2 cellular contexts compared by ENCODE assay signal in the genomic region with DNA sequence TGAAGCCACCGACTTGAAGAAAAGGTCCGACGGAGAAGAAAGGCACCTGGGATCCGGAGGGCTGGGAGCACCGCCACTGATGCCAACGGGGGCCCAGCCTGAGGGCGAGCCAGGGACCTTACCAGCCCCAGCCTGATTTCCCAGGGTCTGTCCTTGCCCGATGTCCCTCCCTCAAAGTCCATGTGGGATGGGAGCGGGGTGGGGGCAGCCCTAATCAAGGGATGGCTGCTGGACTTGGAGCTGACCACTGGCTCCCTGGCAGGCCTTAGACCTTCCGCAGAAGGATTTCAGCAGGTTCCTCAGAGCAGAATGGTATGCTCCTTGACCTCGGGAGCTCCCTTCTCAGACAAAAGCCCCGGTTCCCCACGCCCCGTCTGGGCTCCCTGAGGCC.
TF ChIP-seq lines count a peak whose summit lies in the region.

No MANE protein-coding gene starts in this region.

TF ChIP-seq in IMR-90, 13 proteins besides CTCF, POLR2A, EP300 and RAD21:
- TF ChIP-seq CHD1 (IDR thresholded peaks at IDR 0.05; ENCODE audit: low read depth, low read length) (no peak), USF2 (IDR thresholded peaks at IDR 0.05; ENCODE audit: low read depth, low read length) (no peak)

TF ChIP-seq in K562, 482 proteins besides CTCF, POLR2A, EP300 and RAD21:
- 0 out of 2 replicates have a peak, but pooled peaks have one; percentile 7 for TF ChIP-seq ZNF143 (CRISPR knock-in tag; IDR thresholded peaks at IDR 0.05)
- TF ChIP-seq ZBTB8A (IDR thresholded peaks at IDR 0.05; ENCODE audit: partially characterized antibody): no peak
